In genomic region chr1:81920245-81920740, GRCh38 we compare ENCODE assay signal across 9 cellular contexts.
DNase-seq lines count a peak whose midpoint lies in the region; ATAC-seq and TF ChIP-seq lines count a peak whose summit lies in the region.
"Had no signal": no experiment of that assay in that cellular context is flagged by ENCODE, and none has a peak within 500 bp of the region (broad histone marks: within the 10 kb centered on the region; RNA-seq: fewer than 3 reads in every experiment).

No MANE protein-coding gene starts in this region.

- no peak overlapping the region for H3K18ac ChIP-seq in H9 (ENCODE audit: insufficient read length, low read depth, low read length)

- peak overlapping the region in 1 of 4 donors; percentile 16 for H3K4me3 ChIP-seq in adrenal gland

- peak overlapping the region in 1 of 2 experiments; percentile 23; a peak in 1 of 5 replicates for H3K4me3 Mint-ChIP-seq in H9
- no peak overlapping the region for H3K4me3 Mint-ChIP-seq in activated naive CD8-positive, alpha-beta T cell treated with anti-CD3 and anti-CD28 coated beads, Interleukin-2, amount 50 U/mL, for 24 hours
- no peak overlapping the region for H3K4me3 Mint-ChIP-seq in CD4-positive, alpha-beta T cell

- H3K4ac ChIP-seq in H9 (ENCODE audit: low read depth, low read length) = no peak overlapping the region

- no peak overlapping the region for H2BK12ac ChIP-seq in H9 (ENCODE audit: insufficient read length, low read depth, low read length)

- H3K9me3 Mint-ChIP-seq in H9 = no peaks in the 10 kb centered on the region
- H3K9me3 Mint-ChIP-seq in activated naive CD8-positive, alpha-beta T cell treated with anti-CD3 and anti-CD28 coated beads, Interleukin-2, amount 50 U/mL, for 24 hours = no peaks in the 10 kb centered on the region
- no peaks in the 10 kb centered on the region for H3K9me3 Mint-ChIP-seq in CD4-positive, alpha-beta T cell

- H2BK5ac ChIP-seq in H9 (ENCODE audit: insufficient read length, low read length) = no peak overlapping the region

- no peak overlapping the region for H3K56ac ChIP-seq in H9 (ENCODE audit: insufficient read length, low read depth, low read length)

- H3K9me3 ChIP-seq in H9 (ENCODE audit: control insufficient read depth, low read depth, low read length) (no peaks in the 10 kb centered on the region), adrenal gland (replicated peaks in 1 of 3) (no peaks in the 10 kb centered on the region)
- H3K9me3 ChIP-seq in CD4-positive, alpha-beta T cell (ENCODE audit: control insufficient read depth, low read length) = no peaks in the 10 kb centered on the region

- H3K14ac ChIP-seq in H9 (ENCODE audit: insufficient read depth, low read length) = no peak overlapping the region

- H3K4me1 ChIP-seq in H9 (ENCODE audit: insufficient read depth, low read length) (no peaks in the 10 kb centered on the region; the same call in 1 of the 2 replicates), adrenal gland (replicated peaks in 1 of 2) (peaks cover 11 to 33% of the 10 kb centered on the region in 2 donors)

- peak overlapping the region in 2 of 3 experiments; percentile 75 to 76; a peak in 2 of 7 replicates for H3K27ac Mint-ChIP-seq in H9
- no peak overlapping the region for H3K27ac Mint-ChIP-seq in activated naive CD8-positive, alpha-beta T cell treated with anti-CD3 and anti-CD28 coated beads, Interleukin-2, amount 50 U/mL, for 24 hours
- no peak overlapping the region for H3K27ac Mint-ChIP-seq in CD4-positive, alpha-beta T cell

- no peak overlapping the region for H2AFZ ChIP-seq in H9 (ENCODE audit: low read length)

- no peak overlapping the region for H3K9ac ChIP-seq in H9 (ENCODE audit: extremely low read depth, insufficient read length, low read length)

- no peak overlapping the region for H3K4me2 ChIP-seq in H9 (ENCODE audit: insufficient read depth, insufficient read length, low read length)

- H3K79me1 ChIP-seq in H9 (ENCODE audit: insufficient read depth, low read depth, low read length, poor library complexity, severe bottlenecking) = peaks cover 4% of the 10 kb centered on the region

- TF ChIP-seq CTCF in H9 (conservative IDR thresholded peaks at IDR 0.05) = no peak
- TF ChIP-seq CTCF in adrenal gland (IDR thresholded peaks at IDR 0.05) = no peak
- no peak for TF ChIP-seq CTCF in CD4-positive, alpha-beta T cell (IDR thresholded peaks at IDR 0.05)

- no peaks in the 10 kb centered on the region for H3K36me3 ChIP-seq in adrenal gland (replicated peaks in 1 of 2)

- no peak overlapping the region for H4K91ac ChIP-seq in H9 (ENCODE audit: insufficient read length, low read depth, low read length)

- H2AK5ac ChIP-seq in H9 (ENCODE audit: insufficient read length, low read length) = no peak overlapping the region

- POLR2A ChIA-PET in CD4-positive, alpha-beta T cell (lab: Charles Lee) = no interaction called here

- WGBS in H9 (ENCODE audit: extremely low coverage, insufficient read length, low lambda C conversion rate) = no CpG with 5 or more reads among the region's 6 CpGs
- 24 to 39% (median 31%) methylated on average over 6 of the region's 6 CpGs for WGBS in adrenal gland, 4 donors

- H3K27me3 ChIP-seq in H9 (ENCODE audit: insufficient read depth, low read length) (no peaks in the 10 kb centered on the region), adrenal gland (no peaks in the 10 kb centered on the region)
- H3K27me3 ChIP-seq in CD4-positive, alpha-beta T cell (ENCODE audit: control insufficient read depth, insufficient read depth, low read length) = no peaks in the 10 kb centered on the region

- H3K36me3 Mint-ChIP-seq in H9 (ENCODE audit: insufficient read depth in 1 of 3, low read depth in 3 of 3) = peaks cover 0 to 4% (median 0%) of the 10 kb centered on the region in 3 experiments; a peak in 1 of 7 replicates
- H3K36me3 Mint-ChIP-seq in activated naive CD8-positive, alpha-beta T cell treated with anti-CD3 and anti-CD28 coated beads, Interleukin-2, amount 50 U/mL, for 24 hours (ENCODE audit: low read depth) = no peaks in the 10 kb centered on the region
- H3K36me3 Mint-ChIP-seq in CD4-positive, alpha-beta T cell (ENCODE audit: low read depth) = no peaks in the 10 kb centered on the region

- H4K5ac ChIP-seq in H9 (ENCODE audit: insufficient read length, low read depth, low read length) = no peak overlapping the region

- intact Hi-C loops in adrenal gland (cut with DNase I) = no loop called here
- intact Hi-C loops in left cardiac atrium (cut with DNase I) = no loop called here
- intact Hi-C loops in CD4-positive, alpha-beta T cell (cut with DNase I, micrococcal nuclease) = no loop called here

- no peaks in the 10 kb centered on the region for H3K23me2 ChIP-seq in H9 (ENCODE audit: insufficient read length, low read depth, low read length, poor library complexity, severe bottlenecking)

- peak; percentile 83 to 94 for ATAC-seq in left cardiac atrium
- no peak for ATAC-seq in activated naive CD8-positive, alpha-beta T cell treated with anti-CD3 and anti-CD28 coated beads, Interleukin-2, amount 50 U/mL, for 24 hours
- ATAC-seq in CD4-positive, alpha-beta T cell (ENCODE audit: poor library complexity) = no peak

- no peak overlapping the region for H2BK120ac ChIP-seq in H9 (ENCODE audit: low read depth, low read length, poor library complexity, severe bottlenecking)

- H3K27me3 Mint-ChIP-seq in H9 (ENCODE audit: low read depth) = no peaks in the 10 kb centered on the region
- H3K27me3 Mint-ChIP-seq in activated naive CD8-positive, alpha-beta T cell treated with anti-CD3 and anti-CD28 coated beads, Interleukin-2, amount 50 U/mL, for 24 hours = no peaks in the 10 kb centered on the region
- H3K27me3 Mint-ChIP-seq in CD4-positive, alpha-beta T cell = no peaks in the 10 kb centered on the region

- no peaks in the 10 kb centered on the region for H4K20me1 ChIP-seq in H9 (ENCODE audit: control insufficient read depth, insufficient read depth, insufficient read length)

- H3T11ph ChIP-seq in H9 (ENCODE audit: low read length) = no peak overlapping the region

- CTCF ChIA-PET in CD4-positive, alpha-beta T cell (lab: Charles Lee) = no interaction called here

- peak in 1 of 2 donors; percentile 52 for TF ChIP-seq POLR2A in adrenal gland (IDR thresholded peaks at IDR 0.05)

- H3K79me2 ChIP-seq in H9 (ENCODE audit: insufficient read depth, low read length) = no peaks in the 10 kb centered on the region; the same call in 1 of the 2 replicates

- no peak overlapping the region for H2BK15ac ChIP-seq in H9 (ENCODE audit: low read depth, low read length)

- no peak overlapping the region for H3K23ac ChIP-seq in H9 (ENCODE audit: insufficient read length, low read depth, low read length)

- H4K8ac ChIP-seq in H9 (replicated peaks; ENCODE audit: insufficient read length, low read depth, low read length) = no peak overlapping the region

- peaks cover 42 to 69% of the 10 kb centered on the region in 2 experiments for H3K4me1 Mint-ChIP-seq in H9
- H3K4me1 Mint-ChIP-seq in activated naive CD8-positive, alpha-beta T cell treated with anti-CD3 and anti-CD28 coated beads, Interleukin-2, amount 50 U/mL, for 24 hours = no peaks in the 10 kb centered on the region
- no peaks in the 10 kb centered on the region for H3K4me1 Mint-ChIP-seq in CD4-positive, alpha-beta T cell (ENCODE audit: low read depth)

- peak; percentile 79 for DNase-seq in H9
- peak; percentile 33 to 88 (median 73) for DNase-seq in adrenal gland
- peak; percentile 29 for DNase-seq in left cardiac atrium
- peak; percentile 56 for DNase-seq in renal cortical epithelial cell (ENCODE audit: low read depth)
- no peak for DNase-seq in activated naive CD8-positive, alpha-beta T cell treated with anti-CD3 and anti-CD28 coated beads, Interleukin-2, amount 50 U/mL, for 24 hours
- no peak for DNase-seq in ureter (ENCODE audit: low spot score)
- no peak for DNase-seq in CD4-positive, alpha-beta T cell
- no peak for DNase-seq in activated effector memory CD4-positive, alpha-beta T cell treated with anti-CD3 and anti-CD28 coated beads, Interleukin-2, amount 50 U/mL, for 16 hours
- DNase-seq: NCI-H1436 had no signal

- H2BK20ac ChIP-seq in H9 (ENCODE audit: low read depth, low read length, poor library complexity, severe bottlenecking) = no peak overlapping the region

- H3K27ac ChIP-seq in H9 (ENCODE audit: insufficient read length, low read depth, low read length) = no peak overlapping the region
- H3K27ac ChIP-seq in adrenal gland = peak overlapping the region in 4 of 5 donors; percentile 9 to 53 (median 18)
- H3K27ac ChIP-seq in CD4-positive, alpha-beta T cell (ENCODE audit: low read depth, low read length) = no peak overlapping the region

Comparison
In these comparisons a context has a peak if more than half of its experiments do, and no peak if none do; other contexts are left out.
1. DNase-seq: peak in H9 (single experiment), adrenal gland (7 of 7), left cardiac atrium (single experiment) and renal cortical epithelial cell (single experiment); none in activated naive CD8-positive, alpha-beta T cell treated with anti-CD3 and anti-CD28 coated beads, Interleukin-2, amount 50 U/mL, for 24 hours (single experiment), ureter (single experiment), CD4-positive, alpha-beta T cell (0 of 10) and activated effector memory CD4-positive, alpha-beta T cell treated with anti-CD3 and anti-CD28 coated beads, Interleukin-2, amount 50 U/mL, for 16 hours (single experiment).
2. H3K27ac ChIP-seq: peak in adrenal gland (4 of 5); none in H9 (single experiment) and CD4-positive, alpha-beta T cell (single experiment).
3. H3K27ac Mint-ChIP-seq: peak in H9 (2 of 3); none in activated naive CD8-positive, alpha-beta T cell treated with anti-CD3 and anti-CD28 coated beads, Interleukin-2, amount 50 U/mL, for 24 hours (single experiment) and CD4-positive, alpha-beta T cell (single experiment).
4. ATAC-seq: peak in left cardiac atrium (2 of 2); none in activated naive CD8-positive, alpha-beta T cell treated with anti-CD3 and anti-CD28 coated beads, Interleukin-2, amount 50 U/mL, for 24 hours (single experiment) and CD4-positive, alpha-beta T cell (single experiment).